1 cellular context compared by ENCODE assay signal in the genomic region with DNA sequence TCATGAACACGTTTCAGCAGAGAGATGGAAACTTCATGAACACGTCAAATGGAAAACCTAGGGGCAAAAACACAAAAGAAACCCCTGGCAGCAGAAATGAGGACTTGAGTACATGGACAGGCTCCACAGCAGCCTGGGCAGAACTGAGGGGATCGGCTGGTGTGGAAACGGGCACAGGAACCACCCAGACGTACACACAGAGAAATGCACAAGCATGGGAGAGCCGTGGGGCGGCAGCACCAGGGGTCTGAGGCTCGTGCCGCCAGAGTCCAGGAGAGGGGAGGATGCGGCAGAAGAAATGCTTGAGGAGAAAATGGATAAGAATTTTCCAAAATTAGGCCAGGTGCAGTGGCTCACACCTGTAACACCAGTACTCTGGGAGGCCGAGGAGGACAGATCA.
TF ChIP-seq lines count a peak whose summit lies in the region.

No MANE protein-coding gene starts in this region.

TF ChIP-seq in WTC11, 78 proteins besides CTCF, POLR2A, EP300 and RAD21 (continued from another document):
- no peak for TF ChIP-seq HMGXB4 (CRISPR knock-in tag; IDR thresholded peaks at IDR 0.05)
- TF ChIP-seq, protein P1, sequence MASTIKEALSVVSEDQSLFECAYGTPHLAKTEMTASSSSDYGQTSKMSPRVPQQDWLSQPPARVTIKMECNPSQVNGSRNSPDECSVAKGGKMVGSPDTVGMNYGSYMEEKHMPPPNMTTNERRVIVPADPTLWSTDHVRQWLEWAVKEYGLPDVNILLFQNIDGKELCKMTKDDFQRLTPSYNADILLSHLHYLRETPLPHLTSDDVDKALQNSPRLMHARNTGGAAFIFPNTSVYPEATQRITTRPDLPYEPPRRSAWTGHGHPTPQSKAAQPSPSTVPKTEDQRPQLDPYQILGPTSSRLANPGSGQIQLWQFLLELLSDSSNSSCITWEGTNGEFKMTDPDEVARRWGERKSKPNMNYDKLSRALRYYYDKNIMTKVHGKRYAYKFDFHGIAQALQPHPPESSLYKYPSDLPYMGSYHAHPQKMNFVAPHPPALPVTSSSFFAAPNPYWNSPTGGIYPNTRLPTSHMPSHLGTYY (CRISPR knock-in tag; IDR thresholded peaks at IDR 0.05) = no peak
- no peak for TF ChIP-seq ZNF532 (CRISPR knock-in tag; IDR thresholded peaks at IDR 0.05; ENCODE audit: borderline replicate concordance)
